In the genomic region with DNA sequence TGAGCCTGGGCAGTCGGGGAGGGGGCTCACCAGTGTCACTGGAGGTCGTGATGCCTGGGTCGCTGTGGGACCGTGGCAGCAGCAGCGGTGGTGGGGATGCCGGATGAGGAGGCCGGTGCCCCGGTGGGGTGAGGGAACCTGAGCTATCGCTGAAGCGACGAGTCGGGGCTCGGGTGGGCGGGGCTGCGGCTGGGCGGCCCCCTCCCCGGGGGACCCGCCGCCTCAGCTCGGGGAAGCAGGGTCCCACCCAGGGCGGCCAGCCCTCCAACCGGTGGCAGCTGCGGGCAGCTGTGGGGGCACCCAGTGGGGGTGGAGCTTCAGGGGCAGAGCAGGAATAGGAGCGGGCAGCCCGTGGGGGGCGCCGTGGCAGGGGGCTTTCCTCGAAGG, we compare ENCODE assay signal across 8 cellular contexts. TPM values are rescaled to one million over a fixed set of nuclear protein-coding genes. Genes with fewer than 3 reads are reported as not detected.
DNase-seq lines count a peak whose midpoint lies in the region; ATAC-seq and TF ChIP-seq lines count a peak whose summit lies in the region.

No MANE protein-coding gene starts in this region.

- H3K4me3 Mint-ChIP-seq in activated CD4-positive, alpha-beta T cell treated with anti-CD3 and anti-CD28 coated beads for 36 hours = peak overlapping the region; percentile 38

- H3K9ac ChIP-seq in stomach smooth muscle (ENCODE audit: low read length in 2 of 2) = peak overlapping the region; percentile 27 to 42

- H3K27ac ChIP-seq in stomach smooth muscle (ENCODE audit: low read length) (peak overlapping the region; percentile 41), upper lobe of right lung (no peak overlapping the region)

- no peaks in the 10 kb centered on the region for H3K27me3 Mint-ChIP-seq in activated CD4-positive, alpha-beta T cell treated with anti-CD3 and anti-CD28 coated beads for 36 hours

- H3K9me3 ChIP-seq in stomach smooth muscle (ENCODE audit: control insufficient read depth in 2 of 2, low read length in 2 of 2) = no peaks in the 10 kb centered on the region
- no peaks in the 10 kb centered on the region for H3K9me3 ChIP-seq in upper lobe of right lung

- H3K4me3 ChIP-seq in stomach smooth muscle (ENCODE audit: low read length in 2 of 2) (peak overlapping the region in 1 of 2 donors; percentile 40), upper lobe of right lung (no peak overlapping the region)

- no peaks in the 10 kb centered on the region for H3K27me3 ChIP-seq in stomach smooth muscle (ENCODE audit: control insufficient read depth in 1 of 2, insufficient read depth in 2 of 2, low read length in 2 of 2)
- no peaks in the 10 kb centered on the region for H3K27me3 ChIP-seq in upper lobe of right lung

- no peaks in the 10 kb centered on the region for H3K9me3 Mint-ChIP-seq in activated CD4-positive, alpha-beta T cell treated with anti-CD3 and anti-CD28 coated beads for 36 hours (ENCODE audit: low read depth)

- H3K36me3 Mint-ChIP-seq in activated CD4-positive, alpha-beta T cell treated with anti-CD3 and anti-CD28 coated beads for 36 hours (ENCODE audit: low read depth) = peaks cover 7% of the 10 kb centered on the region

- H3K27ac Mint-ChIP-seq in activated CD4-positive, alpha-beta T cell treated with anti-CD3 and anti-CD28 coated beads for 36 hours = peak overlapping the region; percentile 31

- DNase-seq in activated CD4-positive, alpha-beta T cell treated with anti-CD3 and anti-CD28 coated beads for 36 hours = peak; percentile 26
- no peak for DNase-seq in activated CD4-positive, alpha-beta T cell treated with anti-CD3 and anti-CD28 coated beads, Interleukin-2, amount 50 U/mL, for 48 hours
- DNase-seq in effector CD8-positive, alpha-beta T cell (lab: John Stamatoyannopoulos, UW) = peak; percentile 57
- DNase-seq in upper lobe of right lung = no peak
- no peak for DNase-seq in NCI-H128 (lab: John Stamatoyannopoulos, UW; ENCODE audit: unreplicated experiment)

- H3K4me1 ChIP-seq in stomach smooth muscle (ENCODE audit: control insufficient read depth, insufficient read depth, low read length) (peaks cover 28% of the 10 kb centered on the region), upper lobe of right lung (peaks cover 17% of the 10 kb centered on the region)

- CTCF ChIA-PET in activated CD4-positive, alpha-beta T cell treated with anti-CD3 and anti-CD28 coated beads for 36 hours (lab: Charles Lee) = interaction anchor here (0.7 to 3.5 kb wide), 31 partner anchors 9 to 494 kb away, joined by 3 to 79 read pairs (median 5); a partner anchor contains a TSS

- peak; percentile 1 for ATAC-seq in activated CD4-positive, alpha-beta T cell treated with anti-CD3 and anti-CD28 coated beads for 36 hours
- peak; percentile 27 for ATAC-seq in HG03442 (IDR thresholded peaks at IDR 0.05; ENCODE audit: unreplicated experiment)
- no peak for ATAC-seq in upper lobe of right lung
- ATAC-seq in SK-N-SH treated with all-trans-retinoic acid at 6 μM for 48 hours = no peak

- no peak for TF ChIP-seq CTCF in upper lobe of right lung (IDR thresholded peaks at IDR 0.05)

- H3K36me3 ChIP-seq in stomach smooth muscle (ENCODE audit: control insufficient read depth in 2 of 2, insufficient read depth in 2 of 2, low read length in 2 of 2) = peaks cover 9 to 13% of the 10 kb centered on the region in 2 donors
- H3K36me3 ChIP-seq in upper lobe of right lung = no peaks in the 10 kb centered on the region

- intact Hi-C loops in activated CD4-positive, alpha-beta T cell treated with anti-CD3 and anti-CD28 coated beads for 36 hours (cut with DNase I, micrococcal nuclease) = loop anchor here (1.0 kb wide), 5 partner anchors 27 to 342 kb away; a partner anchor contains a TSS
- intact Hi-C loops in upper lobe of right lung (cut with DNase I) = loop anchor here (10.0 kb wide), 1 partner anchor 75 kb away; a partner anchor contains a TSS

- peaks cover 24% of the 10 kb centered on the region for H3K4me1 Mint-ChIP-seq in activated CD4-positive, alpha-beta T cell treated with anti-CD3 and anti-CD28 coated beads for 36 hours

- POLR2A ChIA-PET in activated CD4-positive, alpha-beta T cell treated with anti-CD3 and anti-CD28 coated beads for 36 hours (lab: Charles Lee) = interaction anchor here (0.6 to 2.6 kb wide), 6 partner anchors 10 to 1035 kb away, joined by 3 to 7 read pairs (median 4); a partner anchor contains a TSS

TF ChIP-seq in SK-N-SH treated with all-trans-retinoic acid at 6 μM for 48 hours, 23 proteins besides CTCF, POLR2A, EP300 and RAD21:
- TF ChIP-seq ESRRG (CRISPR knock-in tag; IDR thresholded peaks at IDR 0.05) (no peak), GLIS3 (CRISPR knock-in tag; IDR thresholded peaks at IDR 0.05) (no peak)

RNA-seq across cellular contexts. Expression of a gene that starts 5.0 kb away (rescaled TPM):
- 10 to 100 TPM; 29.7 to 34.8 TPM for total RNA-seq in activated CD4-positive, alpha-beta T cell treated with anti-CD3 and anti-CD28 coated beads for 36 hours
- 27.8 TPM for total RNA-seq in upper lobe of right lung

RNA-seq across cellular contexts. Expression of a gene that starts 11.9 kb away (rescaled TPM):
- 10 to 100 TPM; 82.0 to 95.5 TPM for total RNA-seq in activated CD4-positive, alpha-beta T cell treated with anti-CD3 and anti-CD28 coated beads for 36 hours
- 70.9 TPM for total RNA-seq in upper lobe of right lung

RNA-seq across cellular contexts. Expression of a gene that starts 23.1 kb away (rescaled TPM):
- 10 to 100 TPM; 81.4 to 86.6 TPM for total RNA-seq in activated CD4-positive, alpha-beta T cell treated with anti-CD3 and anti-CD28 coated beads for 36 hours
- total RNA-seq in upper lobe of right lung = 51.2 TPM

RNA-seq across cellular contexts. Expression of a gene that starts 27.0 kb away (rescaled TPM):
- 1 to 10 TPM; 1.9 to 2.3 TPM for total RNA-seq in activated CD4-positive, alpha-beta T cell treated with anti-CD3 and anti-CD28 coated beads for 36 hours
- total RNA-seq in upper lobe of right lung = 2.6 TPM

RNA-seq across cellular contexts. Expression of a gene that starts 41.7 kb away (rescaled TPM):
- total RNA-seq in activated CD4-positive, alpha-beta T cell treated with anti-CD3 and anti-CD28 coated beads for 36 hours = 10 to 100 TPM; 52.8 to 52.9 TPM
- 28.4 TPM for total RNA-seq in upper lobe of right lung

Comparison
In these comparisons a context has a peak if more than half of its experiments do, and no peak if none do; other contexts are left out.
1. DNase-seq: peak in activated CD4-positive, alpha-beta T cell treated with anti-CD3 and anti-CD28 coated beads for 36 hours (single experiment) and effector CD8-positive, alpha-beta T cell (single experiment); none in activated CD4-positive, alpha-beta T cell treated with anti-CD3 and anti-CD28 coated beads, Interleukin-2, amount 50 U/mL, for 48 hours (0 of 2), upper lobe of right lung (single experiment) and NCI-H128 (single experiment).
2. ATAC-seq: peak in activated CD4-positive, alpha-beta T cell treated with anti-CD3 and anti-CD28 coated beads for 36 hours (single experiment) and HG03442 (single experiment); none in upper lobe of right lung (single experiment) and SK-N-SH treated with all-trans-retinoic acid at 6 μM for 48 hours (single experiment).